8 cellular contexts compared by ENCODE assay signal in the genomic region with DNA sequence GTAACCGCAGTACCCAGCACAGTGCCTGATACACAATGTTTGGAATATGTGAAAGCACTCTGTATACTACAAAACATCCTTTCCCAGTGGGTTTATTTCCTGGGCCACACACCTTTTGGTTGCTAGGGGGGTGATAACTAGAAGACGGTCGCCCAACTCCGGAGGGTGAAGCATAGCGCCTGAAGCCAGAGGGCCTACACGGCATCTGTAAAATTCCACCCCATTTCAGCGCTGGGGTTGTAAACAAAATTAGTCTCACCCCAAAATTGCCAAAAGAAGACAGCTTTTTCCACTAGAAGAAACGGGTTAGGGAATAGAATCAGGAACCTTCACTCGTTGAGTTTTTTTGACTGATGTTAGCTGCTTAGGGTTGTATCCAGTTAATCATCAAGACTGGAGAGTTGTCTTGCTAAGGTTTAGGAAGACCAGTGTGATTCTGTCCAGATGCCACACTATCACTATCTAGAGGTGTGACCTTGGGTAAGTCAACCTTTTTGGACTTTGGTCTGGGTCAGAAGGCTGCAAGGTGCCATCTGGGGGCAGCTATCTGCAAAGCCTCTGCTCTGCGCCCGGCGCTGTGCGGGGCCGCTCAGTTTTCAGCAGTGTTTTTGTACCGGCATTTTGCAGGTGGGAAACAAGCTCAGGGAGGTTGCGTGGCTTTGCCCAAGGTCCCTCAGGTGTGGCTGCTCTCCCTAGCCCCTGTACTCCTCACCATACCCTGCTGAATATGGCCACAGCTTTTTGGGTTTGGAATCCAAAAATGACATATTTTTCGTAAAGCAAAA. TPM values are rescaled to one million over a fixed set of nuclear protein-coding genes. Genes with fewer than 3 reads are reported as not detected.
A peak's percentile ranks its signal among the peaks of the same experiment; 100 is the strongest.
DNase-seq lines count a peak whose midpoint lies in the region; FAIRE-seq and TF ChIP-seq lines count a peak whose summit lies in the region.

No MANE protein-coding gene starts in this region.

- no peaks in the 10 kb centered on the region for H3K27me3 ChIP-seq in BLaER1 treated with 17β-estradiol and CSF1 and Interleukin-3, amounts not matched to agents 10 nM and 100 nM
- H3K27me3 ChIP-seq in NT2/D1 (ENCODE audit: insufficient read depth, insufficient read length): no peaks in the 10 kb centered on the region
- H3K27me3 ChIP-seq in effector memory CD4-positive, alpha-beta T cell (replicated peaks; ENCODE audit: control insufficient read depth, insufficient read depth, low read length, poor library complexity, severe bottlenecking): no peaks in the 10 kb centered on the region
- no peaks in the 10 kb centered on the region for H3K27me3 ChIP-seq in neuron (ENCODE audit: insufficient read depth, low read length)

- H3K9me3 ChIP-seq in BLaER1 treated with 17β-estradiol and CSF1 and Interleukin-3, amounts not matched to agents 10 nM and 100 nM (replicated peaks in 1 of 11): no peaks in the 10 kb centered on the region
- H3K9me3 ChIP-seq in NT2/D1 (ENCODE audit: insufficient read depth, low read length) (no peaks in the 10 kb centered on the region), neuron (ENCODE audit: low read length) (no peaks in the 10 kb centered on the region)
- H3K9me3 ChIP-seq in effector memory CD4-positive, alpha-beta T cell (ENCODE audit: control insufficient read depth, low read length): no peaks in the 10 kb centered on the region

- H3K4me3 ChIP-seq in BLaER1 treated with 17β-estradiol and CSF1 and Interleukin-3, amounts not matched to agents 10 nM and 100 nM: peak overlapping the region; percentile 86 to 99 (median 94)
- peak overlapping the region; percentile 84 for H3K4me3 ChIP-seq in NT2/D1 (ENCODE audit: insufficient read length, low read depth)
- H3K4me3 ChIP-seq in effector memory CD4-positive, alpha-beta T cell (ENCODE audit: insufficient read depth, low read depth, low read length, poor library complexity, severe bottlenecking): no peak overlapping the region
- peak overlapping the region; percentile 80 for H3K4me3 ChIP-seq in neuron (ENCODE audit: low read length)

- DNase-seq in NT2/D1 (ENCODE audit: low read depth, low spot score) (no peak), pons (ENCODE audit: low spot score) (no peak), D721Med (ENCODE audit: insufficient read length, low spot score) (no peak), GM20000 (ENCODE audit: low spot score) (no peak), cerebellum (ENCODE audit: low spot score) (no peak)
- DNase-seq in effector memory CD4-positive, alpha-beta T cell: no peak

- no peak overlapping the region for H2AFZ ChIP-seq in neuron (ENCODE audit: low read depth, low read length)

- peaks cover 6 to 32% (median 14%) of the 10 kb centered on the region in 11 experiments for H3K36me3 ChIP-seq in BLaER1 treated with 17β-estradiol and CSF1 and Interleukin-3, amounts not matched to agents 10 nM and 100 nM
- H3K36me3 ChIP-seq in NT2/D1 (ENCODE audit: insufficient read depth, insufficient read length, low read length) (peaks cover 8% of the 10 kb centered on the region), neuron (ENCODE audit: insufficient read depth, low read length) (peaks cover 3% of the 10 kb centered on the region)
- no peaks in the 10 kb centered on the region for H3K36me3 ChIP-seq in effector memory CD4-positive, alpha-beta T cell (ENCODE audit: control insufficient read depth, insufficient read depth, low read length)

- FAIRE-seq in D721Med (lab: Jason Lieb, UNC): no peak

- TF ChIP-seq CTCF in D721Med (IDR thresholded peaks at IDR 0.05; ENCODE audit: insufficient read depth, missing control alignments) (no peak), GM20000 (IDR thresholded peaks at IDR 0.05; ENCODE audit: extremely low read depth, missing control alignments) (no peak)

- H3K4me2 ChIP-seq in BLaER1 treated with 17β-estradiol and CSF1 and Interleukin-3, amounts not matched to agents 10 nM and 100 nM: peak overlapping the region; percentile 82 to 96 (median 92)

- peak overlapping the region; percentile 89 to 98 (median 94) for H3K9ac ChIP-seq in BLaER1 treated with 17β-estradiol and CSF1 and Interleukin-3, amounts not matched to agents 10 nM and 100 nM
- peak overlapping the region; percentile 86 for H3K9ac ChIP-seq in NT2/D1 (ENCODE audit: insufficient read length, low read depth)

- H3K4me1 ChIP-seq in BLaER1 treated with 17β-estradiol and CSF1 and Interleukin-3, amounts not matched to agents 10 nM and 100 nM: peaks cover 38 to 59% (median 52%) of the 10 kb centered on the region in 10 experiments
- H3K4me1 ChIP-seq in NT2/D1 (ENCODE audit: insufficient read depth, insufficient read length): no peaks in the 10 kb centered on the region
- H3K4me1 ChIP-seq in effector memory CD4-positive, alpha-beta T cell (ENCODE audit: control insufficient read depth, insufficient read depth, low read length, poor library complexity, severe bottlenecking): peaks cover 35% of the 10 kb centered on the region
- peaks cover 13% of the 10 kb centered on the region for H3K4me1 ChIP-seq in neuron (ENCODE audit: insufficient read depth, low read length)

- H3K27ac ChIP-seq in BLaER1 treated with 17β-estradiol and CSF1 and Interleukin-3, amounts not matched to agents 10 nM and 100 nM: peak overlapping the region; percentile 88 to 96 (median 92); a peak in 19 of 22 replicates
- H3K27ac ChIP-seq in effector memory CD4-positive, alpha-beta T cell (ENCODE audit: insufficient read depth, low read length, poor library complexity, severe bottlenecking): peak overlapping the region; percentile 90

- peaks cover 0 to 8% (median 0%) of the 10 kb centered on the region in 11 experiments; a peak in 4 of 22 replicates for H4K20me1 ChIP-seq in BLaER1 treated with 17β-estradiol and CSF1 and Interleukin-3, amounts not matched to agents 10 nM and 100 nM

RNA-seq across cellular contexts. Expression of a gene that starts 1.3 kb away (rescaled TPM):
- 13.2 TPM for total RNA-seq in cerebellum

RNA-seq across cellular contexts. Expression of a gene that starts 15.9 kb away (rescaled TPM):
- 31.2 TPM for total RNA-seq in cerebellum

RNA-seq across cellular contexts. Expression of a gene that starts 41.8 kb away (rescaled TPM):
- 21.3 TPM for total RNA-seq in cerebellum

RNA-seq across cellular contexts. Expression of a gene that starts 41.9 kb away (rescaled TPM):
- 12.8 TPM for total RNA-seq in cerebellum
